Comparison of ENCODE assay signal across 20 cellular contexts in genomic region chr3:68620211-68620610, GRCh38.
A peak's percentile ranks its signal among the peaks of the same experiment; 100 is the strongest.
DNase-seq lines count a peak whose midpoint lies in the region; ATAC-seq and TF ChIP-seq lines count a peak whose summit lies in the region.
"Had no signal": no experiment of that assay in that cellular context is flagged by ENCODE, and none has a peak within 500 bp of the region (broad histone marks: within the 10 kb centered on the region; RNA-seq: fewer than 3 reads in every experiment).

No MANE protein-coding gene starts in this region.

- no peak overlapping the region for H4K91ac ChIP-seq in neuronal stem cell (ENCODE audit: low read depth, low read length, poor library complexity)

- H3K79me1 ChIP-seq in neuronal stem cell (ENCODE audit: low read depth, low read length), result no peaks in the 10 kb centered on the region

- no CpG with 5 or more reads among the region's 6 CpGs for WGBS in neuronal stem cell (ENCODE audit: extremely low coverage in 2 of 2, insufficient read length in 2 of 2, insufficient replicate concordance in 1 of 2), 2 donors
- 89 to 92% methylated on average over 4 to 5 of the region's 6 CpGs for WGBS in transverse colon (ENCODE audit: low coverage in 1 of 2), 2 donors

- peaks cover 0 to 11% of the 10 kb centered on the region in 2 donors for H3K9me3 Mint-ChIP-seq in activated naive CD4-positive, alpha-beta T cell treated with anti-CD3 and anti-CD28 coated beads, Interleukin-2, amount 50 U/mL, for 72 hours

- no peak overlapping the region for H3K4me3 ChIP-seq in BE2C (ENCODE audit: low read depth, low read length)
- no peak overlapping the region for H3K4me3 ChIP-seq in neuronal stem cell (ENCODE audit: low read length in 2 of 2)
- no peak overlapping the region for H3K4me3 ChIP-seq in transverse colon
- H3K4me3 ChIP-seq: A549; BLaER1 treated with 17β-estradiol and CSF1 and Interleukin-3, amounts not matched to agents 10 nM and 100 nM; GM23248 had no signal

- H2BK12ac ChIP-seq in neuronal stem cell (ENCODE audit: low read length), result no peak overlapping the region

- H2BK120ac ChIP-seq in neuronal stem cell (ENCODE audit: low read depth, low read length), result no peak overlapping the region

- no peak for TF ChIP-seq EP300 in transverse colon (IDR thresholded peaks at IDR 0.05; ENCODE audit: low read depth)

- H3K4me1 ChIP-seq in BE2C (no peaks in the 10 kb centered on the region), neuronal stem cell (ENCODE audit: control insufficient read depth in 2 of 2, insufficient read depth in 1 of 2, low read depth in 1 of 2, low read length in 2 of 2) (peaks cover 0 to 2% of the 10 kb centered on the region in 2 donors), transverse colon (no peaks in the 10 kb centered on the region)
- H3K4me1 ChIP-seq: A549; BLaER1 treated with 17β-estradiol and CSF1 and Interleukin-3, amounts not matched to agents 10 nM and 100 nM had no signal

- intact Hi-C loops in transverse colon (cut with DNase I; ENCODE audit: low total_unique reads), result no loop called here

- no peak overlapping the region for H3K18ac ChIP-seq in neuronal stem cell (ENCODE audit: low read length)

- no peak overlapping the region for H3K23ac ChIP-seq in neuronal stem cell (ENCODE audit: low read depth, low read length, poor library complexity)

- no peak overlapping the region for H3K14ac ChIP-seq in neuronal stem cell (ENCODE audit: low read length)

- no peak for ATAC-seq in activated naive CD4-positive, alpha-beta T cell treated with anti-CD3 and anti-CD28 coated beads, Interleukin-2, amount 50 U/mL, for 72 hours
- ATAC-seq: A549; CD8-positive, alpha-beta T cell; HCT116 had no signal

- in situ Hi-C loops in SK-MEL-5 (cut with HindIII; ENCODE audit: low pct_unique_long_range_greater_than_20kb, low sequenced_read_pairs), result no loop called here
- in situ Hi-C loops in transverse colon (cut with MboI; ENCODE audit: low pct_ligation_motif_present in 1 of 4, low pct_unique_long_range_greater_than_20kb in 1 of 4, low sequenced_read_pairs in 3 of 4), result no loop called here

- peak; percentile 5 for DNase-seq in DMS 273 (lab: John Stamatoyannopoulos, UW; ENCODE audit: unreplicated experiment)
- DNase-seq in DMS 273 treated with DMSO at 0.1 percent for 48 hours (lab: John Stamatoyannopoulos, UW), result no peak
- DNase-seq in BE2C, result peak; percentile 42
- peak; percentile 10 for DNase-seq in SK-MEL-5 (ENCODE audit: low read depth, low spot score)
- no peak for DNase-seq in neuronal stem cell (ENCODE audit: low spot score)
- DNase-seq in transverse colon, result no peak
- DNase-seq in activated naive CD4-positive, alpha-beta T cell treated with anti-CD3 and anti-CD28 coated beads, Interleukin-2, amount 50 U/mL, for 72 hours (ENCODE audit: low spot score in 2 of 2), result no peak
- DNase-seq: Calu3; CD8-positive, alpha-beta T cell; DMS79; GDM1; GM23248; H7; HFFc6; IMR-90 had no signal

- no peak overlapping the region for H2AK5ac ChIP-seq in neuronal stem cell (ENCODE audit: low read depth, low read length)

- no peak overlapping the region for H4K8ac ChIP-seq in neuronal stem cell (ENCODE audit: low read depth, low read length)

- no peaks in the 10 kb centered on the region for H3K36me3 ChIP-seq in BE2C
- no peaks in the 10 kb centered on the region for H3K36me3 ChIP-seq in neuronal stem cell (replicated peaks in 1 of 2; ENCODE audit: control insufficient read depth in 2 of 2, insufficient read depth in 2 of 2, low read length in 2 of 2)
- no peaks in the 10 kb centered on the region for H3K36me3 ChIP-seq in transverse colon
- H3K36me3 ChIP-seq: BLaER1 treated with 17β-estradiol and CSF1 and Interleukin-3, amounts not matched to agents 10 nM and 100 nM had no signal

- no peak overlapping the region for H3K4me2 ChIP-seq in neuronal stem cell (ENCODE audit: insufficient read depth, low read length, poor library complexity, severe bottlenecking)
- H3K4me2 ChIP-seq: A549; BLaER1 treated with 17β-estradiol and CSF1 and Interleukin-3, amounts not matched to agents 10 nM and 100 nM had no signal

- peak overlapping the region; percentile 40 for H2AFZ ChIP-seq in neuronal stem cell (ENCODE audit: low read length)
- H2AFZ ChIP-seq: GM23248 had no signal

- H3K36me3 Mint-ChIP-seq in activated naive CD4-positive, alpha-beta T cell treated with anti-CD3 and anti-CD28 coated beads, Interleukin-2, amount 50 U/mL, for 72 hours, result no peaks in the 10 kb centered on the region
- H3K36me3 Mint-ChIP-seq: CD8-positive, alpha-beta T cell had no signal

- H3K27ac Mint-ChIP-seq in activated naive CD4-positive, alpha-beta T cell treated with anti-CD3 and anti-CD28 coated beads, Interleukin-2, amount 50 U/mL, for 72 hours, result no peak overlapping the region
- H3K27ac Mint-ChIP-seq: CD8-positive, alpha-beta T cell; HFFc6 had no signal

- H3K27me3 ChIP-seq in BE2C (no peaks in the 10 kb centered on the region), neuronal stem cell (ENCODE audit: control insufficient read depth in 3 of 3, insufficient read depth in 3 of 3, low read depth in 1 of 3, low read length in 3 of 3) (no peaks in the 10 kb centered on the region), transverse colon (no peaks in the 10 kb centered on the region)
- H3K27me3 ChIP-seq: BLaER1 treated with 17β-estradiol and CSF1 and Interleukin-3, amounts not matched to agents 10 nM and 100 nM had no signal

- H3K9me3 ChIP-seq in BE2C, result no peaks in the 10 kb centered on the region
- H3K9me3 ChIP-seq in neuronal stem cell (replicated peaks in 1 of 2; ENCODE audit: control insufficient read depth in 2 of 2, insufficient read depth in 1 of 2, low read depth in 1 of 2, low read length in 2 of 2), result no peaks in the 10 kb centered on the region
- H3K9me3 ChIP-seq in transverse colon, result no peaks in the 10 kb centered on the region
- H3K9me3 ChIP-seq: A549 had no signal

- no peak overlapping the region for H3K4ac ChIP-seq in neuronal stem cell (ENCODE audit: low read length)

- no peak for TF ChIP-seq POLR2A in transverse colon (IDR thresholded peaks at IDR 0.05)

- H3K27ac ChIP-seq in neuronal stem cell (replicated peaks; ENCODE audit: low read length) (no peak overlapping the region), transverse colon (no peak overlapping the region)
- H3K27ac ChIP-seq: 22Rv1; A549; BLaER1 treated with 17β-estradiol and CSF1 and Interleukin-3, amounts not matched to agents 10 nM and 100 nM; GM23248; HL-60 had no signal

- H3K9ac ChIP-seq in neuronal stem cell (ENCODE audit: low read depth, low read length, poor library complexity), result no peak overlapping the region
- H3K9ac ChIP-seq: BLaER1 treated with 17β-estradiol and CSF1 and Interleukin-3, amounts not matched to agents 10 nM and 100 nM; GM23248 had no signal

- no peak overlapping the region for H2BK5ac ChIP-seq in neuronal stem cell (ENCODE audit: low read length)

- TF ChIP-seq CTCF in BE2C (IDR thresholded peaks at IDR 0.05; ENCODE audit: low read depth, low read length) (no peak), transverse colon (IDR thresholded peaks at IDR 0.05) (no peak)

- H2BK15ac ChIP-seq in neuronal stem cell (ENCODE audit: low read length), result no peak overlapping the region

Comparison
In these comparisons a context has a peak if more than half of its experiments do, and no peak if none do; other contexts are left out.
1. DNase-seq: peak in DMS 273 (single experiment), BE2C (single experiment) and SK-MEL-5 (single experiment); none in DMS 273 treated with DMSO at 0.1 percent for 48 hours (single experiment), neuronal stem cell (single experiment), transverse colon (single experiment) and activated naive CD4-positive, alpha-beta T cell treated with anti-CD3 and anti-CD28 coated beads, Interleukin-2, amount 50 U/mL, for 72 hours (0 of 2).